In the genomic region with DNA sequence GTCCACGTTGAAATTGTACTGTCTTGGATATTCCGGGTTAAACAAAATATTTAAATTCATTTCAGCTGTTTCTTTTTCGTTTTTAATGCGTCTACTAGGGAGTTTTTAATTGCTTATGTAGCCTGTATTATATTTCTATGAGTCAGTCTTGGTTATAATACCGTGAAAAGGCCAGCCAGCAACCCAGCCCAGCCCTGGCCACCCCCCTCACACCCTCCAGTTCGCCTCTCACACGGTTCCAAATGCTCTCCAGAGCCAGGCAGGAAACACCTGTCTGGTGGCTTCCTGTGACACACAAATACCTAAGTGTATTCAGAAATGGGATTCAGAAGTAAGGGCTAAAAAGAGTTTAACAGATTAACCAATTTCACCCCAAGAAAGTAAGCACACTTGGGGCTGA, we compare ENCODE assay signal across 8 cellular contexts. TPM values are rescaled to one million over a fixed set of nuclear protein-coding genes. Genes with fewer than 3 reads are reported as not detected.
DNase-seq lines count a peak whose midpoint lies in the region; ATAC-seq, FAIRE-seq and TF ChIP-seq lines count a peak whose summit lies in the region.

No MANE protein-coding gene starts in this region.

- H3K27ac ChIP-seq in CD8-positive, alpha-beta T cell (ENCODE audit: low read depth, low read length), result no peak overlapping the region
- H3K27ac ChIP-seq in RWPE2 (ENCODE audit: poor library complexity, severe bottlenecking), result no peak overlapping the region

- no peak overlapping the region for H3K4me3 ChIP-seq in CD8-positive, alpha-beta T cell (ENCODE audit: low read depth, low read length)
- H3K4me3 ChIP-seq in RWPE2 (ENCODE audit: severe bottlenecking), result no peak overlapping the region

- no peaks in the 10 kb centered on the region for H3K27me3 Mint-ChIP-seq in CD8-positive, alpha-beta T cell (ENCODE audit: low read depth)
- peaks cover 2% of the 10 kb centered on the region; the same call in 1 of the 2 replicates for H3K27me3 Mint-ChIP-seq in HFFc6 (ENCODE audit: insufficient read depth)

- H3K9me3 Mint-ChIP-seq in CD8-positive, alpha-beta T cell, result no peaks in the 10 kb centered on the region
- no peaks in the 10 kb centered on the region for H3K9me3 Mint-ChIP-seq in HFFc6

- peaks cover 43% of the 10 kb centered on the region for H3K36me3 Mint-ChIP-seq in CD8-positive, alpha-beta T cell
- H3K36me3 Mint-ChIP-seq in HFFc6 (ENCODE audit: low read depth), result peaks cover 10% of the 10 kb centered on the region

- no peak for TF ChIP-seq CTCF in CD8-positive, alpha-beta T cell (IDR thresholded peaks at IDR 0.05)
- TF ChIP-seq CTCF in RWPE2 (IDR thresholded peaks at IDR 0.05; ENCODE audit: poor library complexity, severe bottlenecking) (no peak), HFFc6 (IDR thresholded peaks at IDR 0.05) (no peak)

- H3K4me1 ChIP-seq in CD8-positive, alpha-beta T cell (ENCODE audit: insufficient read depth, low read length), result peaks cover 30% of the 10 kb centered on the region
- peaks cover 13% of the 10 kb centered on the region for H3K4me1 ChIP-seq in RWPE2 (ENCODE audit: insufficient read depth, poor library complexity, severe bottlenecking)

- H3K27ac Mint-ChIP-seq in CD8-positive, alpha-beta T cell, result peak overlapping the region; percentile 52
- H3K27ac Mint-ChIP-seq in HFFc6, result no peak overlapping the region

- H3K36me3 ChIP-seq in CD8-positive, alpha-beta T cell (ENCODE audit: insufficient read depth, low read length), result no peaks in the 10 kb centered on the region
- H3K36me3 ChIP-seq in RWPE2 (ENCODE audit: low read depth), result no peaks in the 10 kb centered on the region

- no peaks in the 10 kb centered on the region for H3K27me3 ChIP-seq in CD8-positive, alpha-beta T cell (ENCODE audit: insufficient read depth, low read length)
- no peaks in the 10 kb centered on the region for H3K27me3 ChIP-seq in RWPE2 (ENCODE audit: insufficient read depth, poor library complexity, severe bottlenecking)

- intact Hi-C loops in CD8-positive, alpha-beta T cell (cut with DNase I, micrococcal nuclease), result no loop called here
- intact Hi-C loops in left cardiac atrium (cut with DNase I), result no loop called here

- CTCF ChIA-PET in CD8-positive, alpha-beta T cell (lab: Charles Lee), result interaction anchor here (4.9 kb wide), 1 partner anchor 60 kb away, joined by 63 read pairs; no protein-coding TSS in a partner anchor

- POLR2A ChIA-PET in CD8-positive, alpha-beta T cell (lab: Charles Lee), result no interaction called here

- no peak overlapping the region for H3K4me3 Mint-ChIP-seq in CD8-positive, alpha-beta T cell
- no peak overlapping the region for H3K4me3 Mint-ChIP-seq in HFFc6

- FAIRE-seq in HTR-8/SVneo (lab: Jason Lieb, UNC), result no peak

- peaks cover 55% of the 10 kb centered on the region for H3K4me1 Mint-ChIP-seq in CD8-positive, alpha-beta T cell (ENCODE audit: low read depth)
- H3K4me1 Mint-ChIP-seq in HFFc6 (ENCODE audit: low read depth), result peaks cover 57% of the 10 kb centered on the region

- H3K9me3 ChIP-seq in CD8-positive, alpha-beta T cell (ENCODE audit: low read length), result no peaks in the 10 kb centered on the region
- no peaks in the 10 kb centered on the region for H3K9me3 ChIP-seq in RWPE2 (ENCODE audit: severe bottlenecking)

- peak in 2 of 7 experiments; percentile 17 to 39 for DNase-seq in CD8-positive, alpha-beta T cell
- DNase-seq in RWPE2 (ENCODE audit: low spot score) (no peak), left cardiac atrium (peak; percentile 52), HFFc6 (no peak), HTR-8/SVneo (ENCODE audit: insufficient read length, low spot score) (no peak)

- ATAC-seq in CD8-positive, alpha-beta T cell, result no peak
- ATAC-seq in HG02588 (IDR thresholded peaks at IDR 0.05; ENCODE audit: unreplicated experiment) (peak; percentile 28), RWPE2 (ENCODE audit: low read depth) (peak; percentile 41; the same call in 2 of the 3 replicates), left cardiac atrium (no peak), GM19463 (IDR thresholded peaks at IDR 0.05; ENCODE audit: unreplicated experiment) (no peak), GM21360 (IDR thresholded peaks at IDR 0.05; ENCODE audit: unreplicated experiment) (no peak)

RNA-seq across cellular contexts. Expression of a gene that starts 4.4 kb away (rescaled TPM):
- total RNA-seq in CD8-positive, alpha-beta T cell, result 1 to 10 TPM; 4.4 to 5.9 TPM
- total RNA-seq in left cardiac atrium, result 10 to 100 TPM; 21.7 to 24.8 TPM
- 10 to 100 TPM; 10.8 to 14.2 (median 11.9) TPM for total RNA-seq in HFFc6 (2021; fragmentation: NEBNext Ultra II Directional; extraction: Animal tissue kit (Norgen Biotek cat#: 25700))

Comparison
In these comparisons a context has a peak if more than half of its experiments do, and no peak if none do; other contexts are left out.
1. ATAC-seq: peak in HG02588 (single experiment) and RWPE2 (single experiment); none in CD8-positive, alpha-beta T cell (single experiment), left cardiac atrium (0 of 2), GM19463 (single experiment) and GM21360 (single experiment).